Comparison of ENCODE assay signal across 21 cellular contexts in genomic region chr4:123940604-123941003, GRCh38.
DNase-seq lines count a peak whose midpoint lies in the region; FAIRE-seq and TF ChIP-seq lines count a peak whose summit lies in the region.
"Had no signal": no experiment of that assay in that cellular context is flagged by ENCODE, and none has a peak within 500 bp of the region (broad histone marks: within the 10 kb centered on the region; RNA-seq: fewer than 3 reads in every experiment).

No MANE protein-coding gene starts in this region.

- no peaks in the 10 kb centered on the region for H3K9me3 Mint-ChIP-seq in astrocyte (ENCODE audit: unreplicated experiment)
- H3K9me3 Mint-ChIP-seq: CD4-positive, alpha-beta T cell; CD8-positive, alpha-beta T cell had no signal

- H3K4me3 ChIP-seq in SJCRH30 (no peak overlapping the region), SK-N-SH (ENCODE audit: low read depth in 2 of 2, low read length in 1 of 2) (no peak overlapping the region), astrocyte (ENCODE audit: insufficient read depth, low read depth, low read length) (no peak overlapping the region)
- H3K4me3 ChIP-seq: A549; BLaER1 treated with 17β-estradiol and CSF1 and Interleukin-3, amounts not matched to agents 10 nM and 100 nM had no signal

- H3K9ac ChIP-seq in SK-N-SH (no peak overlapping the region), astrocyte (ENCODE audit: low read length) (no peak overlapping the region)
- H3K9ac ChIP-seq: BLaER1 treated with 17β-estradiol and CSF1 and Interleukin-3, amounts not matched to agents 10 nM and 100 nM had no signal

- H3K79me2 ChIP-seq in SK-N-SH (ENCODE audit: insufficient read depth), result no peaks in the 10 kb centered on the region
- H3K79me2 ChIP-seq in astrocyte (ENCODE audit: insufficient read depth, low read length), result no peaks in the 10 kb centered on the region

- DNase-seq in SJCRH30, result peak in 1 of 2 experiments; percentile 55
- DNase-seq in SK-N-SH, result no peak
- DNase-seq in astrocyte (ENCODE audit: low read depth), result no peak
- DNase-seq in dedifferentiated amniotic fluid mesenchymal stem cell (ENCODE audit: extremely low spot score), result no peak
- DNase-seq in NCI-H2107 (lab: John Stamatoyannopoulos, UW), result no peak
- DNase-seq: AML-193; Caco-2; Calu3; CD4-positive, alpha-beta T cell; CD8-positive, alpha-beta T cell; DMS79 treated with DMSO at 0.1 percent for 48 hours; GF-D8 had no signal

- no peaks in the 10 kb centered on the region for H4K20me1 ChIP-seq in SK-N-SH (ENCODE audit: insufficient read depth)
- H4K20me1 ChIP-seq in astrocyte (ENCODE audit: insufficient read depth, low read length), result no peaks in the 10 kb centered on the region
- H4K20me1 ChIP-seq: BLaER1 treated with 17β-estradiol and CSF1 and Interleukin-3, amounts not matched to agents 10 nM and 100 nM had no signal

- H3K4me1 Mint-ChIP-seq in astrocyte (ENCODE audit: low read depth, unreplicated experiment), result peaks cover 46% of the 10 kb centered on the region
- H3K4me1 Mint-ChIP-seq: B cell had no signal

- H3K27me3 Mint-ChIP-seq in astrocyte (ENCODE audit: low read depth, unreplicated experiment), result no peaks in the 10 kb centered on the region
- H3K27me3 Mint-ChIP-seq: B cell; CD4-positive, alpha-beta T cell had no signal

- H3K27ac ChIP-seq in SJCRH30 (peak overlapping the region; percentile 59), SK-N-SH (ENCODE audit: low read depth in 2 of 2, low read length in 1 of 2) (no peak overlapping the region), astrocyte (ENCODE audit: low read depth, low read length) (no peak overlapping the region)
- H3K27ac ChIP-seq: 22Rv1; A549; BLaER1 treated with 17β-estradiol and CSF1 and Interleukin-3, amounts not matched to agents 10 nM and 100 nM; C4-2B had no signal

- WGBS in SK-N-SH (ENCODE audit: low lambda C conversion rate), result 42% methylated on average over 2 of the region's 2 CpGs

- H3K4me1 ChIP-seq in SJCRH30, result peaks cover 63% of the 10 kb centered on the region
- peaks cover 6 to 13% of the 10 kb centered on the region in 2 experiments; a peak in 3 of 4 replicates for H3K4me1 ChIP-seq in SK-N-SH (ENCODE audit: control insufficient read depth in 1 of 2, insufficient read depth in 2 of 2, low read depth in 1 of 2, low read length in 1 of 2)
- H3K4me1 ChIP-seq in astrocyte (ENCODE audit: insufficient read depth, low read length), result peaks cover 3% of the 10 kb centered on the region
- H3K4me1 ChIP-seq: A549, Caco-2 had no signal

- H2AFZ ChIP-seq in SK-N-SH (ENCODE audit: low read depth) (no peak overlapping the region), astrocyte (ENCODE audit: low read depth, low read length) (no peak overlapping the region)

- no peak for FAIRE-seq in astrocyte (lab: Jason Lieb, UNC)
- FAIRE-seq: A549, D721Med, G401.6, GM12891, GM18507 had no signal

- H3K9me3 ChIP-seq in SJCRH30 (replicated peaks) (no peaks in the 10 kb centered on the region; the same call in 1 of the 2 replicates), SK-N-SH (no peaks in the 10 kb centered on the region), astrocyte (ENCODE audit: insufficient read depth, low read depth, low read length) (no peaks in the 10 kb centered on the region)
- H3K9me3 ChIP-seq: A549, Caco-2 had no signal

- CTCF ChIA-PET in SK-N-SH (lab: Yijun Ruan, JAX), result interaction anchor here (0.6 kb wide), 2 partner anchors 1225 to 1887 kb away, joined by 3 read pairs; no protein-coding TSS in a partner anchor

- H3K36me3 ChIP-seq in SJCRH30, result no peaks in the 10 kb centered on the region
- no peaks in the 10 kb centered on the region for H3K36me3 ChIP-seq in SK-N-SH (replicated peaks in 1 of 2; ENCODE audit: control insufficient read depth in 1 of 2, insufficient read depth in 2 of 2, low read length in 1 of 2)
- no peaks in the 10 kb centered on the region for H3K36me3 ChIP-seq in astrocyte (ENCODE audit: insufficient read depth, low read length)
- H3K36me3 ChIP-seq: BLaER1 treated with 17β-estradiol and CSF1 and Interleukin-3, amounts not matched to agents 10 nM and 100 nM had no signal

- TF ChIP-seq CTCF in SK-N-SH (IDR thresholded peaks at IDR 0.05), result no peak
- TF ChIP-seq CTCF in astrocyte (IDR thresholded peaks at IDR 0.05; ENCODE audit: insufficient read depth, low read depth, low read length), result no peak

- H3K4me3 Mint-ChIP-seq in astrocyte (ENCODE audit: unreplicated experiment), result no peak overlapping the region
- H3K4me3 Mint-ChIP-seq: B cell; CD4-positive, alpha-beta T cell; CD8-positive, alpha-beta T cell had no signal

- H3K9me2 ChIP-seq in SK-N-SH, result peaks cover 4% of the 10 kb centered on the region; the same call in 1 of the 2 replicates

- no peak for TF ChIP-seq RAD21 in SK-N-SH (IDR thresholded peaks at IDR 0.05; ENCODE audit: low read length)

- H3K36me3 Mint-ChIP-seq in astrocyte (ENCODE audit: low read depth, unreplicated experiment), result no peaks in the 10 kb centered on the region
- H3K36me3 Mint-ChIP-seq: CD8-positive, alpha-beta T cell had no signal

- H3K27me3 ChIP-seq in SJCRH30 (no peaks in the 10 kb centered on the region), SK-N-SH (ENCODE audit: insufficient read depth) (no peaks in the 10 kb centered on the region), astrocyte (ENCODE audit: insufficient read depth, low read length) (no peaks in the 10 kb centered on the region)
- H3K27me3 ChIP-seq: BLaER1 treated with 17β-estradiol and CSF1 and Interleukin-3, amounts not matched to agents 10 nM and 100 nM had no signal

- POLR2A ChIA-PET in SK-N-SH (lab: Yijun Ruan, JAX), result no interaction called here

- peaks cover 7% of the 10 kb centered on the region for H3F3A ChIP-seq in SK-N-SH (replicated peaks; ENCODE audit: insufficient read depth)

- TF ChIP-seq EP300 in SK-N-SH (IDR thresholded peaks at IDR 0.05; ENCODE audit: borderline replicate concordance in 1 of 2, low read depth in 1 of 2, low read length in 1 of 2), result peak in 1 of 2 experiments; percentile 91; a peak in 2 of 4 replicates

- H3K4me2 ChIP-seq in SK-N-SH (no peak overlapping the region), astrocyte (ENCODE audit: low read length) (no peak overlapping the region)
- H3K4me2 ChIP-seq: A549; BLaER1 treated with 17β-estradiol and CSF1 and Interleukin-3, amounts not matched to agents 10 nM and 100 nM had no signal

- peak overlapping the region; percentile 71 for H3K27ac Mint-ChIP-seq in astrocyte (ENCODE audit: unreplicated experiment)
- H3K27ac Mint-ChIP-seq: B cell; CD4-positive, alpha-beta T cell; CD8-positive, alpha-beta T cell had no signal

TF ChIP-seq in SK-N-SH, 30 proteins besides CTCF, POLR2A, EP300 and RAD21 (continues in another document):
- TF ChIP-seq, protein P1, sequence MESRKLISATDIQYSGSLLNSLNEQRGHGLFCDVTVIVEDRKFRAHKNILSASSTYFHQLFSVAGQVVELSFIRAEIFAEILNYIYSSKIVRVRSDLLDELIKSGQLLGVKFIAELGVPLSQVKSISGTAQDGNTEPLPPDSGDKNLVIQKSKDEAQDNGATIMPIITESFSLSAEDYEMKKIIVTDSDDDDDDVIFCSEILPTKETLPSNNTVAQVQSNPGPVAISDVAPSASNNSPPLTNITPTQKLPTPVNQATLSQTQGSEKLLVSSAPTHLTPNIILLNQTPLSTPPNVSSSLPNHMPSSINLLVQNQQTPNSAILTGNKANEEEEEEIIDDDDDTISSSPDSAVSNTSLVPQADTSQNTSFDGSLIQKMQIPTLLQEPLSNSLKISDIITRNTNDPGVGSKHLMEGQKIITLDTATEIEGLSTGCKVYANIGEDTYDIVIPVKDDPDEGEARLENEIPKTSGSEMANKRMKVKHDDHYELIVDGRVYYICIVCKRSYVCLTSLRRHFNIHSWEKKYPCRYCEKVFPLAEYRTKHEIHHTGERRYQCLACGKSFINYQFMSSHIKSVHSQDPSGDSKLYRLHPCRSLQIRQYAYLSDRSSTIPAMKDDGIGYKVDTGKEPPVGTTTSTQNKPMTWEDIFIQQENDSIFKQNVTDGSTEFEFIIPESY (IDR thresholded peaks at IDR 0.05; ENCODE audit: borderline replicate concordance, low read depth), result no peak
- TF ChIP-seq MAX (IDR thresholded peaks at IDR 0.05; ENCODE audit: low read depth) (no peak), SIN3A (IDR thresholded peaks at IDR 0.05; ENCODE audit: borderline replicate concordance, low read depth, low read length) (no peak), TEAD4 (IDR thresholded peaks at IDR 0.05; ENCODE audit: borderline replicate concordance, insufficient read depth) (0 out of 2 replicates have a peak, but pooled peaks have one; percentile 17), GATA2 (CRISPR knock-in tag; IDR thresholded peaks at IDR 0.05) (peak; percentile 61; the same call in 1 of the 2 replicates), NRF1 (IDR thresholded peaks at IDR 0.05; ENCODE audit: low read depth, low read length) (no peak), POLR2AphosphoS5 (IDR thresholded peaks at IDR 0.05; ENCODE audit: low read depth, low read length) (no peak), CHD2 (IDR thresholded peaks at IDR 0.05; ENCODE audit: low read length, partially characterized antibody) (peak; percentile 66), NFIC (IDR thresholded peaks at IDR 0.05; ENCODE audit: borderline replicate concordance) (no peak), YY1 (IDR thresholded peaks at IDR 0.05; ENCODE audit: low read depth) (no peak), FOXJ3 (CRISPR knock-in tag; IDR thresholded peaks at IDR 0.05) (no peak), RFX5 (IDR thresholded peaks at IDR 0.05; ENCODE audit: low read length) (no peak), RCOR1 (IDR thresholded peaks at IDR 0.05; ENCODE audit: low read length) (peak; percentile 81; the same call in 1 of the 2 replicates)
